Comparison of ENCODE assay signal across 8 cellular contexts in genomic region chr10:114824396-114824795, GRCh38. TPM values are rescaled to one million over a fixed set of nuclear protein-coding genes. Genes with fewer than 3 reads are reported as not detected.
A peak's percentile ranks its signal among the peaks of the same experiment; 100 is the strongest.
DNase-seq lines count a peak whose midpoint lies in the region; ATAC-seq and TF ChIP-seq lines count a peak whose summit lies in the region.
"Had no signal": no experiment of that assay in that cellular context is flagged by ENCODE, and none has a peak within 500 bp of the region (broad histone marks: within the 10 kb centered on the region; RNA-seq: fewer than 3 reads in every experiment).

No MANE protein-coding gene starts in this region.

- H3F3A ChIP-seq in PC-9 (ENCODE audit: insufficient read depth, low read depth) = peaks cover 6% of the 10 kb centered on the region

- no peak for TF ChIP-seq POLR2A in erythroblast (IDR thresholded peaks at IDR 0.05; ENCODE audit: low read length)
- TF ChIP-seq POLR2A in ovary (IDR thresholded peaks at IDR 0.05) = no peak
- no peak for TF ChIP-seq POLR2A in spleen (IDR thresholded peaks at IDR 0.05)

- TF ChIP-seq CTCF in PC-9 (conservative IDR thresholded peaks at IDR 0.05) = no peak
- TF ChIP-seq CTCF in ovary (IDR thresholded peaks at IDR 0.05) = no peak
- no peak for TF ChIP-seq CTCF in spleen (IDR thresholded peaks at IDR 0.05 in 8 of 11, conservative IDR thresholded peaks at IDR 0.05 in 3 of 11)

- H3K9me2 ChIP-seq in PC-9 (ENCODE audit: insufficient read depth) = no peaks in the 10 kb centered on the region

- H3K27ac ChIP-seq in PC-9 (peak overlapping the region; percentile 97; the same call in 1 of the 2 replicates), ovary (peak overlapping the region in 1 of 2 donors; percentile 10), spleen (peak overlapping the region in 3 of 8 donors; percentile 97 to 98 (median 97))

- H2AFZ ChIP-seq in PC-9 = no peak overlapping the region

- DNase-seq in EH (ENCODE audit: low read depth) (peak; percentile 21), PC-9 (no peak), erythroblast (lab: John Stamatoyannopoulos, UW) (peak; percentile 3 to 41), ovary (no peak), NCI-H146 (lab: John Stamatoyannopoulos, UW) (no peak), spleen (no peak)

- intact Hi-C loops in PC-9 (cut with micrococcal nuclease; ENCODE audit: unreplicated experiment) (loop anchor here (1.0 kb wide), 1 partner anchor 32 kb away; no protein-coding TSS in a partner anchor), ovary (cut with DNase I) (no loop called here), spleen (cut with DNase I; ENCODE audit: low total_unique reads) (no loop called here)

- ATAC-seq in GM19035 (IDR thresholded peaks at IDR 0.05; ENCODE audit: unreplicated experiment) = no peak
- ATAC-seq: stimulated activated memory B cell treated with anti-CD40 and anti-IgM and Interleukin-4, amounts not matched to agents 10 μg/mL and 1 μg/mL and 100 μg/mL, for 72 hours had no signal

- H3K79me2 ChIP-seq in PC-9 (ENCODE audit: low read depth) = peaks cover 61% of the 10 kb centered on the region

- CTCF ChIA-PET in PC-9 (lab: Charles Lee) = no interaction called here

- H3K4me1 ChIP-seq in PC-9 (replicated peaks; ENCODE audit: insufficient read depth) (peaks cover 32% of the 10 kb centered on the region), ovary (ENCODE audit: insufficient read depth) (peaks cover 11% of the 10 kb centered on the region), spleen (peaks cover 17 to 70% (median 43%) of the 10 kb centered on the region in 6 donors)

- POLR2A ChIA-PET in PC-9 (lab: Charles Lee; ENCODE audit: unreplicated experiment) = no interaction called here

- TF ChIP-seq EP300 in ovary (IDR thresholded peaks at IDR 0.05) = no peak

- no TSS peak for BruUV-seq in PC-9 (replicated peaks; lab: Mats Ljungman, UMichigan)

- H3K36me3 ChIP-seq in PC-9 (ENCODE audit: low read depth) = no peaks in the 10 kb centered on the region
- H3K36me3 ChIP-seq in ovary = no peaks in the 10 kb centered on the region
- no peaks in the 10 kb centered on the region for H3K36me3 ChIP-seq in spleen

- H3K9me3 ChIP-seq in PC-9 (ENCODE audit: insufficient read depth, low read depth) (no peaks in the 10 kb centered on the region), ovary (no peaks in the 10 kb centered on the region), spleen (no peaks in the 10 kb centered on the region)

- H3K4me3 ChIP-seq in PC-9 = peak overlapping the region; percentile 82; the same call in 1 of the 2 replicates
- peak overlapping the region; percentile 2 for H3K4me3 ChIP-seq in ovary
- peak overlapping the region in 1 of 8 donors; percentile 89 for H3K4me3 ChIP-seq in spleen

- H3K27me3 ChIP-seq in PC-9 (ENCODE audit: insufficient read depth, low read depth) (no peaks in the 10 kb centered on the region), ovary (no peaks in the 10 kb centered on the region), spleen (replicated peaks in 1 of 7) (no peaks in the 10 kb centered on the region)

- WGBS in ovary, 3 donors = 5 to 20% (median 20%) methylated on average over 1 of the region's 1 CpG
- WGBS in spleen, 5 donors = 58 to 76% (median 68%) methylated on average over 1 of the region's 1 CpG

- peak overlapping the region; percentile 77 for H3K4me2 ChIP-seq in PC-9

- H4K20me1 ChIP-seq in PC-9 (ENCODE audit: insufficient read depth) = no peaks in the 10 kb centered on the region

RNA-seq across cellular contexts. Expression of gene FHIP2A, which starts 2.8 kb away (rescaled TPM):
- total RNA-seq in PC-9 (2021) = 16.0 and 18.3 TPM in 2 replicates
- 10 to 100 TPM; 25.2 to 40.3 (median 33.4) TPM for total RNA-seq in ovary
- polyA plus RNA-seq in ovary = 10 to 100 TPM; 11.9 to 20.7 TPM
- total RNA-seq in spleen = 10 to 100 TPM; 28.2 to 37.5 (median 28.7) TPM
- polyA plus RNA-seq in spleen = 1 to 10 TPM; 4.6 to 6.4 (median 5.2) TPM

Comparison
In these comparisons a context has a peak if more than half of its experiments do, and no peak if none do; other contexts are left out.
1. DNase-seq: peak in EH (single experiment) and erythroblast (2 of 2); none in PC-9 (0 of 2), ovary (0 of 5), NCI-H146 (single experiment) and spleen (single experiment).